Comparison of ENCODE assay signal across 19 cellular contexts in genomic region chr7:145050415-145050814, GRCh38.
"Had no signal": no experiment of that assay in that cellular context is flagged by ENCODE, and none has a peak within 500 bp of the region (broad histone marks: within the 10 kb centered on the region; RNA-seq: fewer than 3 reads in every experiment).

No MANE protein-coding gene starts in this region.

- H3K4me3 ChIP-seq: colonic mucosa, hepatocyte, skin epidermis, stomach, uterus had no signal

- H3K4me1 ChIP-seq: colonic mucosa, stomach, uterus had no signal

- H3K27ac ChIP-seq: colonic mucosa, hepatocyte, neutrophil, skin epidermis, stomach, uterus had no signal

- H3K9me3 ChIP-seq: colonic mucosa, neutrophil, uterus had no signal

- DNase-seq: colonic mucosa; dermis blood vessel endothelial cell; effector CD4-positive, alpha-beta T cell; endodermal cell; foreskin melanocyte; head of caudate nucleus; kidney; left cardiac atrium; left ventricle myocardium superior; naive thymus-derived CD8-positive, alpha-beta T cell; stimulated activated CD4-positive, alpha-beta T cell treated with anti-CD3 and anti-CD28 coated beads, Interleukin-2, amount 100 ng/mL, for 24 hours; stimulated activated naive CD4-positive, alpha-beta T cell; stomach; substantia nigra; uterus had no signal

- H3K36me3 ChIP-seq: colonic mucosa, neutrophil, stomach, uterus had no signal

- H3K27me3 ChIP-seq: colonic mucosa, hepatocyte, neutrophil, stomach, uterus had no signal

- H3K4me2 ChIP-seq: hepatocyte had no signal

- ATAC-seq: left cardiac atrium; left ventricle myocardium superior; naive thymus-derived CD8-positive, alpha-beta T cell; sciatic nerve had no signal

- H3K79me2 ChIP-seq: hepatocyte had no signal
